In the genomic region with DNA sequence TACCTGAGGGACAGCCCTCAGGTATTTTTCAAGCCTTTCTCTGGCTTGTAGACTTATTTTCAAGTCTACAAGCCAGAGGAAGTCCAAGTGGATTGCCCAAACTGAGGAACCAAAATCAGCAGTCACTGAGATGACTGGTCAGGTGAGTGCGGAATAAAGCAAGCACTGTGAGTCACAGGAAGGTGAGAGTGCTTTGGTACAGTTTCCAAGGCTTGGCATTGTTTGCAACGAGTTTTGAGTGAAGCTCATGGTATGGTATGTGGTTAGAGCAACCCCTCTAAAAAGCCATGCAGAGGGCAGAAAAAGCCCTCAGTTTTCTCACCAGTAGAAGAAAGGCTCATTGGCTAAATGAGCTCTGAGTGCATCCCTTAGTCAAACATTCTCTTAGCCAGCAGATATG, we compare ENCODE assay signal across 2 cellular contexts.
A peak's percentile ranks its signal among the peaks of the same experiment; 100 is the strongest.
TF ChIP-seq lines count a peak whose summit lies in the region.

No MANE protein-coding gene starts in this region.

TF ChIP-seq in HCT116, 20 proteins besides CTCF, POLR2A, EP300 and RAD21:
- no peak for TF ChIP-seq EZH2 (IDR thresholded peaks at IDR 0.05)
- 0 out of 2 replicates have a peak, but pooled peaks have one; percentile 16 for TF ChIP-seq FOSL1 (IDR thresholded peaks at IDR 0.05; ENCODE audit: low read depth)

TF ChIP-seq in endothelial cell of umbilical vein, 7 proteins besides CTCF, POLR2A, EP300 and RAD21:
- no peak for TF ChIP-seq FOS (IDR thresholded peaks at IDR 0.05; ENCODE audit: borderline replicate concordance, insufficient read depth, low read length)
